Comparison of ENCODE assay signal across 26 cellular contexts in the genomic region with DNA sequence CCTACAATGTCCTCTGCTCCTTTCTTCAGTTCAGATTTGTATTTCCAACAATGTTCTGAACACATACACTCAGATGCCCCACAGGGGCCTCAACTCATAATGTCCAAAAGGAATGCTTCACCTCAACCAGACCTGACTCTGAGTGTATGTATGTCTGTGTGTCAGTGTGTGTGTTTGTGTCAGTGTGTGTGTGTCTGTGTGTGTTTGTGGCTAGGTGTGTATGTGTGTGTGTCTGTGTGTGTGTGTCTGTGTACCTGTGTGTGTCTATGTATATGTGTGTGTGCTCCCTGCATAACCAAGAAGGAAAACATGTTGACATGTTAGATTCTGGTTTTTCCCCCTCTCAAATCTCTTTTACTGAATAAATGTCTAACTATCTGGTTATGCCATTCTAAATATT.
DNase-seq lines count a peak whose midpoint lies in the region; ATAC-seq, FAIRE-seq and TF ChIP-seq lines count a peak whose summit lies in the region.
"Had no signal": no experiment of that assay in that cellular context is flagged by ENCODE, and none has a peak within 500 bp of the region (broad histone marks: within the 10 kb centered on the region; RNA-seq: fewer than 3 reads in every experiment).

No MANE protein-coding gene starts in this region.

- H3K14ac ChIP-seq in IMR-90 (replicated peaks; ENCODE audit: low read depth, low read length) (no peak overlapping the region; the same call in 1 of the 2 replicates), H1 (ENCODE audit: insufficient read length) (no peak overlapping the region)

- no peaks in the 10 kb centered on the region for H4K20me1 ChIP-seq in IMR-90 (ENCODE audit: insufficient read depth, low read length)
- no peaks in the 10 kb centered on the region for H4K20me1 ChIP-seq in H1 (replicated peaks in 1 of 2; ENCODE audit: control insufficient read depth in 1 of 2, insufficient read depth in 2 of 2, low read length in 2 of 2)
- no peaks in the 10 kb centered on the region for H4K20me1 ChIP-seq in osteoblast (ENCODE audit: insufficient read depth, low read length)
- H4K20me1 ChIP-seq: BLaER1 had no signal

- TF ChIP-seq POLR2A in IMR-90 (IDR thresholded peaks at IDR 0.05; ENCODE audit: low read depth, low read length) (no peak), H1 (IDR thresholded peaks at IDR 0.05; ENCODE audit: control extremely low read depth in 1 of 2, low read depth in 2 of 2, low read length in 2 of 2) (no peak)

- in situ Hi-C loops in IMR-90 (cut with MboI; ENCODE audit: low sequenced_read_pairs), result no loop called here

- H3K18ac ChIP-seq in IMR-90 (ENCODE audit: low read depth, low read length) (no peak overlapping the region), H1 (ENCODE audit: extremely low read depth, low read length) (no peak overlapping the region)

- no peak overlapping the region for H2BK12ac ChIP-seq in H1 (ENCODE audit: low read depth, low read length)

- H3K4me1 ChIP-seq in HEK293 (ENCODE audit: control insufficient read depth, insufficient read depth, low read length) (peaks cover 10% of the 10 kb centered on the region), IMR-90 (ENCODE audit: control insufficient read depth, insufficient read depth, low read length) (peaks cover 6% of the 10 kb centered on the region; the same call in 1 of the 2 replicates), H1 (replicated peaks in 1 of 4; ENCODE audit: control insufficient read depth in 3 of 4, insufficient read depth in 4 of 4, low read length in 3 of 4) (no peaks in the 10 kb centered on the region), osteoblast (ENCODE audit: insufficient read depth, low read length) (peaks cover 11% of the 10 kb centered on the region), upper lobe of right lung (no peaks in the 10 kb centered on the region)
- H3K4me1 ChIP-seq: BE2C, BLaER1 had no signal

- H3K4me2 ChIP-seq in IMR-90 (ENCODE audit: low read depth, low read length) (no peak overlapping the region), H1 (ENCODE audit: insufficient read depth in 1 of 2, low read depth in 2 of 2, low read length in 2 of 2) (no peak overlapping the region), osteoblast (ENCODE audit: insufficient read depth, low read length) (no peak overlapping the region)
- H3K4me2 ChIP-seq: BLaER1 had no signal

- no peak overlapping the region for H3K9ac ChIP-seq in IMR-90 (ENCODE audit: low read depth, low read length)
- no peak overlapping the region for H3K9ac ChIP-seq in H1 (replicated peaks in 1 of 4; ENCODE audit: extremely low read depth in 1 of 4, low read depth in 3 of 4, low read length in 3 of 4)
- H3K9ac ChIP-seq: BLaER1 had no signal

- no peak for TF ChIP-seq EP300 in H1 (IDR thresholded peaks at IDR 0.05; ENCODE audit: borderline replicate concordance in 1 of 2, low read depth in 2 of 2, low read length in 2 of 2)

- H3K9me3 ChIP-seq in HEK293 (ENCODE audit: control insufficient read depth, insufficient read depth, low read depth, low read length) (no peaks in the 10 kb centered on the region), IMR-90 (ENCODE audit: control insufficient read depth, insufficient read depth, low read length) (no peaks in the 10 kb centered on the region), H1 (ENCODE audit: insufficient read depth in 2 of 2, low read depth in 1 of 2, low read length in 1 of 2) (no peaks in the 10 kb centered on the region), osteoblast (ENCODE audit: low read depth, low read length) (no peaks in the 10 kb centered on the region), upper lobe of right lung (no peaks in the 10 kb centered on the region)
- H3K9me3 ChIP-seq: BE2C, BLaER1 had no signal

- H2BK5ac ChIP-seq in IMR-90 (ENCODE audit: low read depth, low read length, poor library complexity, severe bottlenecking) (peak overlapping the region; percentile 38), H1 (ENCODE audit: low read depth, low read length) (no peak overlapping the region)

- H3K79me1 ChIP-seq in IMR-90 (ENCODE audit: low read depth in 1 of 2, low read length in 2 of 2), result no peaks in the 10 kb centered on the region
- no peaks in the 10 kb centered on the region for H3K79me1 ChIP-seq in H1 (ENCODE audit: low read depth, low read length)

- H3K27me3 ChIP-seq in IMR-90 (ENCODE audit: control insufficient read depth, insufficient read depth, low read length) (no peaks in the 10 kb centered on the region), H1 (replicated peaks in 1 of 4; ENCODE audit: control insufficient read depth in 3 of 4, extremely low read depth in 1 of 4, insufficient read depth in 3 of 4, low read length in 3 of 4) (no peaks in the 10 kb centered on the region), osteoblast (ENCODE audit: insufficient read depth, low read length) (no peaks in the 10 kb centered on the region), upper lobe of right lung (no peaks in the 10 kb centered on the region)
- H3K27me3 ChIP-seq: BE2C, BLaER1 had no signal

- H4K91ac ChIP-seq in IMR-90 (ENCODE audit: insufficient read depth, low read depth, low read length), result no peak overlapping the region; the same call in 1 of the 2 replicates
- H4K91ac ChIP-seq in H1 (replicated peaks; ENCODE audit: insufficient read length, low read length), result no peak overlapping the region

- DNase-seq in IMR-90 (no peak), H1 (ENCODE audit: low read depth in 1 of 2, low spot score in 2 of 2) (no peak), osteoblast (ENCODE audit: insufficient read length, low spot score, missing footprints) (no peak), DMS79 treated with DMSO at 0.1 percent for 48 hours (lab: John Stamatoyannopoulos, UW) (no peak), upper lobe of right lung (no peak)
- DNase-seq in effector CD8-positive, alpha-beta T cell (lab: John Stamatoyannopoulos, UW), result no peak
- DNase-seq: 8988T; ACHN; BE2C; C1 segment of cervical spinal cord; CD4-positive, alpha-beta memory T cell; CD4-positive, CD25-positive, alpha-beta regulatory T cell; CD8-positive, alpha-beta memory T cell; COR-L47; DMS 273 treated with DMSO at 0.1 percent for 48 hours; DMS153; DMS53; DMS79; GF-D8 had no signal

- H3K79me2 ChIP-seq in H1 (ENCODE audit: control insufficient read depth in 1 of 2, insufficient read depth in 2 of 2, low read length in 2 of 2) (no peaks in the 10 kb centered on the region), osteoblast (ENCODE audit: insufficient read depth, low read length) (no peaks in the 10 kb centered on the region)

- BruUV-seq in IMR-90 (replicated peaks; lab: Mats Ljungman, UMichigan), result no TSS peak

- H3K4ac ChIP-seq in IMR-90 (ENCODE audit: low read depth, low read length) (no peak overlapping the region), H1 (replicated peaks; ENCODE audit: insufficient read length, low read depth, low read length) (no peak overlapping the region)

- H3K56ac ChIP-seq in IMR-90 (ENCODE audit: extremely low read depth, insufficient read depth, low read length) (no peak overlapping the region), H1 (replicated peaks; ENCODE audit: insufficient read length, low read depth, low read length) (no peak overlapping the region)

- H2AFZ ChIP-seq in IMR-90 (replicated peaks; ENCODE audit: low read length, poor library complexity), result no peak overlapping the region
- no peak overlapping the region for H2AFZ ChIP-seq in H1 (ENCODE audit: low read length)
- peak overlapping the region; percentile 33 for H2AFZ ChIP-seq in osteoblast (ENCODE audit: low read length)

- ATAC-seq in IMR-90 (ENCODE audit: low read depth) (no peak), upper lobe of right lung (no peak), HG03108 (IDR thresholded peaks at IDR 0.05; ENCODE audit: unreplicated experiment) (no peak)

- no peak overlapping the region for H3K27ac ChIP-seq in HEK293 (ENCODE audit: extremely low read depth, low read depth, low read length)
- H3K27ac ChIP-seq in IMR-90 (ENCODE audit: insufficient read depth, low read length), result no peak overlapping the region
- no peak overlapping the region for H3K27ac ChIP-seq in H1 (ENCODE audit: low read depth, low read length)
- H3K27ac ChIP-seq in osteoblast (ENCODE audit: low read depth, low read length), result no peak overlapping the region
- H3K27ac ChIP-seq in upper lobe of right lung, result no peak overlapping the region
- H3K27ac ChIP-seq: BLaER1 had no signal

- peaks cover 2% of the 10 kb centered on the region; the same call in 1 of the 2 replicates for H3K23me2 ChIP-seq in H1 (ENCODE audit: low read depth, low read length)

- CTCF ChIA-PET in HEK293 (lab: Yijun Ruan, JAX), result no interaction called here
- CTCF ChIA-PET in IMR-90 (lab: Yijun Ruan, JAX), result no interaction called here
- CTCF ChIA-PET in H1 (lab: Charles Lee; ENCODE audit: partially characterized antibody), result no interaction called here

- FAIRE-seq in H1 (lab: Jason Lieb, UNC), result no peak
- FAIRE-seq: A204.1, G401.6, GM12891, GM18507 had no signal

- H3K4me3 ChIP-seq in HEK293 (ENCODE audit: low read depth, low read length) (no peak overlapping the region), IMR-90 (ENCODE audit: insufficient read depth, low read depth, low read length) (no peak overlapping the region), H1 (ENCODE audit: extremely low read depth in 1 of 4, insufficient read depth in 2 of 4, low read depth in 3 of 4, low read length in 4 of 4) (no peak overlapping the region), osteoblast (ENCODE audit: insufficient read depth, low read length) (no peak overlapping the region), upper lobe of right lung (no peak overlapping the region)
- H3K4me3 ChIP-seq: BLaER1 had no signal

- H3K36me3 ChIP-seq in HEK293 (ENCODE audit: control insufficient read depth in 2 of 2, insufficient read depth in 1 of 2, low read length in 2 of 2), result no peaks in the 10 kb centered on the region
- H3K36me3 ChIP-seq in IMR-90 (ENCODE audit: control insufficient read depth, insufficient read depth, low read length), result no peaks in the 10 kb centered on the region
- no peaks in the 10 kb centered on the region for H3K36me3 ChIP-seq in H1 (ENCODE audit: control insufficient read depth in 2 of 4, insufficient read depth in 4 of 4, low read length in 3 of 4)
- H3K36me3 ChIP-seq in osteoblast (ENCODE audit: insufficient read depth, low read length), result no peaks in the 10 kb centered on the region
- no peaks in the 10 kb centered on the region for H3K36me3 ChIP-seq in upper lobe of right lung
- H3K36me3 ChIP-seq: BE2C, BLaER1 had no signal

- H4K5ac ChIP-seq in IMR-90 (ENCODE audit: low read depth, low read length) (0 out of 2 replicates have a peak overlapping the region, but pooled peaks have one; percentile 48), H1 (ENCODE audit: insufficient read length, low read depth, low read length) (no peak overlapping the region)

- H2BK120ac ChIP-seq in IMR-90 (ENCODE audit: low read depth, low read length) (no peak overlapping the region), H1 (replicated peaks; ENCODE audit: low read depth, low read length) (no peak overlapping the region)

- H2BK20ac ChIP-seq in IMR-90 (ENCODE audit: low read depth, low read length) (no peak overlapping the region), H1 (ENCODE audit: low read length) (no peak overlapping the region)

- dilution Hi-C loops in IMR-90 (cut with HindIII; ENCODE audit: low sequenced_read_pairs, unreplicated experiment), result no loop called here

- H4K8ac ChIP-seq in IMR-90 (ENCODE audit: low read depth in 2 of 2, low read length in 2 of 2) (0 out of 4 replicates have a peak overlapping the region, but pooled peaks of 1 of the 2 experiments have one; percentile 7), H1 (ENCODE audit: extremely low read depth, insufficient read depth, low read length) (no peak overlapping the region)

- H2AK9ac ChIP-seq in IMR-90 (replicated peaks; ENCODE audit: low read depth, low read length, poor library complexity), result no peak overlapping the region

- H3K9me1 ChIP-seq in IMR-90 (ENCODE audit: insufficient read depth, low read length), result 0 out of 2 replicates have a peak, but pooled peaks cover 3% of the 10 kb centered on the region

- intact Hi-C loops in IMR-90 (cut with micrococcal nuclease) (no loop called here), upper lobe of right lung (cut with DNase I) (no loop called here)

- H2AK5ac ChIP-seq in IMR-90 (ENCODE audit: low read depth, low read length) (peak overlapping the region; percentile 48; the same call in 1 of the 2 replicates), H1 (ENCODE audit: low read depth, low read length) (peak overlapping the region; percentile 58; the same call in 1 of the 2 replicates)

- H3K23ac ChIP-seq in IMR-90 (ENCODE audit: low read depth, low read length), result no peak overlapping the region
- H3K23ac ChIP-seq in H1 (ENCODE audit: insufficient read length), result no peak overlapping the region

- no peak for TF ChIP-seq CTCF in HEK293 (tag by site-specific recombination; IDR thresholded peaks at IDR 0.05)
- no peak for TF ChIP-seq CTCF in IMR-90 (conservative IDR thresholded peaks at IDR 0.05; ENCODE audit: low read depth, low read length)
- no peak for TF ChIP-seq CTCF in H1 (IDR thresholded peaks at IDR 0.05; ENCODE audit: control extremely low read depth in 1 of 3, insufficient read depth in 1 of 3, low read depth in 1 of 3, low read length in 3 of 3)
- TF ChIP-seq CTCF in osteoblast (IDR thresholded peaks at IDR 0.05; ENCODE audit: extremely low read depth, low read depth, low read length), result no peak
- no peak for TF ChIP-seq CTCF in upper lobe of right lung (IDR thresholded peaks at IDR 0.05)

- H2BK15ac ChIP-seq in IMR-90 (ENCODE audit: low read depth, low read length) (no peak overlapping the region; the same call in 2 of the 3 replicates), H1 (ENCODE audit: low read length) (no peak overlapping the region)

- POLR2A ChIA-PET in HEK293 (lab: Yijun Ruan, JAX) (no interaction called here), IMR-90 (lab: Charles Lee; ENCODE audit: unreplicated experiment) (no interaction called here), H1 (lab: Charles Lee; ENCODE audit: partially characterized antibody) (no interaction called here)

- TF ChIP-seq RAD21 in IMR-90 (IDR thresholded peaks at IDR 0.05; ENCODE audit: low read length), result no peak
- TF ChIP-seq RAD21 in H1 (IDR thresholded peaks at IDR 0.05 in 1 of 2, conservative IDR thresholded peaks at IDR 0.05 in 1 of 2; ENCODE audit: low read depth in 2 of 2, low read length in 2 of 2), result no peak
